In genomic region chr1:6857831-6858230, GRCh38 we compare ENCODE assay signal across 28 cellular contexts.
"Had no signal": no experiment of that assay in that cellular context is flagged by ENCODE, and none has a peak within 500 bp of the region (broad histone marks: within the 10 kb centered on the region; RNA-seq: fewer than 3 reads in every experiment).

No MANE protein-coding gene starts in this region.

- H3K9me3 ChIP-seq: body of pancreas, breast epithelium, SJSA1, SK-N-SH had no signal

- H3K27me3 Mint-ChIP-seq: activated CD4-positive, alpha-beta T cell treated with anti-CD3 and anti-CD28 coated beads, Interleukin-2, amount 10 ng/mL, durations not matched to agents 24 days and 14 days; activated naive CD4-positive, alpha-beta T cell treated with anti-CD3 and anti-CD28 coated beads, Interleukin-2, amount 50 U/mL, for 24 hours; activated naive CD8-positive, alpha-beta T cell treated with anti-CD3 and anti-CD28 coated beads, Interleukin-2, amount 10 ng/mL, durations not matched to agents 7 days and 5 days; activated T-cell treated with anti-CD3 and anti-CD28 coated beads, Interleukin-2, amount 50 U/mL, for 24 hours had no signal

- H3K27ac Mint-ChIP-seq: activated CD4-positive, alpha-beta T cell treated with anti-CD3 and anti-CD28 coated beads, Interleukin-2, amount 10 ng/mL, durations not matched to agents 24 days and 14 days; activated CD8-positive, alpha-beta T cell treated with anti-CD3 and anti-CD28 coated beads, Interleukin-2, amount 10 ng/mL, durations not matched to agents 7 days and 5 days; activated naive CD4-positive, alpha-beta T cell treated with anti-CD3 and anti-CD28 coated beads, Interleukin-2, amount 50 U/mL, for 24 hours; activated naive CD8-positive, alpha-beta T cell treated with anti-CD3 and anti-CD28 coated beads, Interleukin-2, amount 10 ng/mL, durations not matched to agents 7 days and 5 days; activated T-cell treated with anti-CD3 and anti-CD28 coated beads, Interleukin-2, amount 50 U/mL, for 24 hours; activated T-helper 2 cell treated with anti-CD3 and anti-CD28 coated beads, Interferon-gamma antibody, Interleukin-2, Interleukin-4, amounts not matched to agents 10 μg/mL and 5 μg/mL and 100 μg/mL, durations not matched to agents 14 hours and 24 hours and 36 hours; T-helper 1 cell treated with Interleukin-12 subunit alpha and Interleukin-12 subunit beta and Interleukin-4 antibody, amounts not matched to agents 30 μg/mL and 1 μg/mL, for 36 hours; T-helper 2 cell treated with Interferon-gamma antibody and Interleukin-4, amounts not matched to agents 5 μg/mL and 100 μg/mL, for 36 hours had no signal

- H3K27me3 ChIP-seq: body of pancreas, breast epithelium, SJSA1 had no signal

- H3K36me3 ChIP-seq: breast epithelium, SJSA1 had no signal

- H3K27ac ChIP-seq: body of pancreas, breast epithelium had no signal

- H3K4me3 Mint-ChIP-seq: activated CD4-positive, alpha-beta T cell treated with anti-CD3 and anti-CD28 coated beads, Interleukin-2, amount 10 ng/mL, durations not matched to agents 24 days and 14 days; activated CD8-positive, alpha-beta T cell treated with anti-CD3 and anti-CD28 coated beads, Interleukin-2, amount 10 ng/mL, durations not matched to agents 7 days and 5 days; activated naive CD4-positive, alpha-beta T cell treated with anti-CD3 and anti-CD28 coated beads, Interleukin-2, amount 50 U/mL, for 24 hours; activated naive CD8-positive, alpha-beta T cell treated with anti-CD3 and anti-CD28 coated beads, Interleukin-2, amount 10 ng/mL, durations not matched to agents 7 days and 5 days; activated T-cell treated with anti-CD3 and anti-CD28 coated beads, Interleukin-2, amount 50 U/mL, for 24 hours; T-helper 1 cell treated with Interleukin-12 subunit alpha and Interleukin-12 subunit beta and Interleukin-4 antibody, amounts not matched to agents 30 μg/mL and 1 μg/mL, for 36 hours; T-helper 2 cell treated with Interferon-gamma antibody and Interleukin-4, amounts not matched to agents 5 μg/mL and 100 μg/mL, for 36 hours had no signal

- ATAC-seq: activated CD8-positive, alpha-beta T cell treated with anti-CD3 and anti-CD28 coated beads, Interleukin-2, amount 10 ng/mL, durations not matched to agents 7 days and 5 days; body of pancreas; Panc1 had no signal

- DNase-seq: activated CD4-positive, alpha-beta T cell treated with anti-CD3 and anti-CD28 coated beads, Interleukin-2, amount 10 ng/mL, durations not matched to agents 24 days and 14 days; activated CD4-positive, alpha-beta T cell treated with anti-CD3 and anti-CD28 coated beads, Interleukin-2, amount 50 U/mL, for 48 hours; activated CD8-positive, alpha-beta T cell treated with anti-CD3 and anti-CD28 coated beads, Interleukin-2, amount 10 ng/mL, durations not matched to agents 7 days and 5 days; activated gamma-delta T cell; activated naive CD4-positive, alpha-beta T cell treated with Interleukin-2 at 50 U/mL for 16 hours; activated naive CD8-positive, alpha-beta T cell treated with anti-CD3 and anti-CD28 coated beads, Interleukin-2, amount 10 ng/mL, durations not matched to agents 7 days and 5 days; activated T-cell treated with anti-CD3 and anti-CD28 coated beads, Interleukin-2, amount 50 U/mL, for 24 hours; amygdala; body of pancreas; cerebellar nuclear complex; NCI-H1105; NCI-H1417 treated with DMSO at 0.1 percent for 48 hours; NCI-H187 treated with DMSO at 0.1 percent for 48 hours; NCI-H2081 treated with DMSO at 0.1 percent for 48 hours; NCI-H226; NCI-H446 treated with DMSO at 0.1 percent for 48 hours; NCI-H524; NCI-H69; NCI-H82; SHP77 treated with DMSO at 0.1 percent for 48 hours; SK-N-SH had no signal

- H3K9me3 Mint-ChIP-seq: activated CD4-positive, alpha-beta T cell treated with anti-CD3 and anti-CD28 coated beads, Interleukin-2, amount 10 ng/mL, durations not matched to agents 24 days and 14 days; activated naive CD4-positive, alpha-beta T cell treated with anti-CD3 and anti-CD28 coated beads, Interleukin-2, amount 50 U/mL, for 24 hours; activated naive CD8-positive, alpha-beta T cell treated with anti-CD3 and anti-CD28 coated beads, Interleukin-2, amount 10 ng/mL, durations not matched to agents 7 days and 5 days; activated T-cell treated with anti-CD3 and anti-CD28 coated beads, Interleukin-2, amount 50 U/mL, for 24 hours; activated T-helper 2 cell treated with anti-CD3 and anti-CD28 coated beads, Interferon-gamma antibody, Interleukin-2, Interleukin-4, amounts not matched to agents 10 μg/mL and 5 μg/mL and 100 μg/mL, durations not matched to agents 14 hours and 24 hours and 36 hours; T-helper 1 cell treated with Interleukin-12 subunit alpha and Interleukin-12 subunit beta and Interleukin-4 antibody, amounts not matched to agents 30 μg/mL and 1 μg/mL, for 36 hours; T-helper 2 cell treated with Interferon-gamma antibody and Interleukin-4, amounts not matched to agents 5 μg/mL and 100 μg/mL, for 36 hours had no signal

- H3K4me3 ChIP-seq: body of pancreas, breast epithelium, SJSA1 had no signal
